ENCODE assay signal across 24 cellular contexts in the genomic region with DNA sequence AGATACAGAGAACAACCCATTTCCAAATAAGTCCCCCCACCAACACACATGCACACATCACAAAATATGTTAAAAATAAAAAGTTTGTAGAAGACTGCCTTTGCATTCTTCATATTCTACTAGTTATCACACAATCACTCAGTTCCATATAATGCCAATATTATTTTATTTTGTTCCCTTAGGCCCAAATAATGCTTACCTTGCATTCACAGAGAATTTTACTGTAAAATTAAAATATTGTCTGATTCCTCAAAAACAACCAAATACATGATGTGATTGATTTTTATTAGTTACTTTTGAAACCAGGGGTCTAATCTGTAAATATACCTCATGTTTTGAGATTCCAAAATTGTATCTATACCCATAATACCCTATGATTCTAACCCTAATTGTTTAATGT.
"Had no signal": no experiment of that assay in that cellular context is flagged by ENCODE, and none has a peak within 500 bp of the region (broad histone marks: within the 10 kb centered on the region; RNA-seq: fewer than 3 reads in every experiment).

No MANE protein-coding gene starts in this region.

- DNase-seq: dermis blood vessel endothelial cell; dorsolateral prefrontal cortex; effector CD4-positive, alpha-beta T cell; effector memory CD4-positive, alpha-beta T cell; foreskin keratinocyte; glutamatergic neuron; head of caudate nucleus; heart right ventricle; hippocampal formation; left cardiac atrium; left lung; left ventricle myocardium superior; lower lobe of right lung; mesenchymal stem cell; mucosa of descending colon; naive B cell had no signal

- H3K4me1 ChIP-seq: esophagus muscularis mucosa, foreskin keratinocyte, gastroesophageal sphincter, heart right ventricle, left lung, lower lobe of right lung had no signal

- H3K4me3 ChIP-seq: coronary artery, dorsolateral prefrontal cortex, esophagus muscularis mucosa, gastroesophageal sphincter, heart right ventricle, left lung, lower lobe of right lung, mucosa of descending colon had no signal

- H3K27ac ChIP-seq: coronary artery, dorsolateral prefrontal cortex, esophagus muscularis mucosa, foreskin keratinocyte, gastroesophageal sphincter, heart right ventricle, left lung, lower lobe of right lung had no signal

- H3K27me3 ChIP-seq: dorsolateral prefrontal cortex, esophagus muscularis mucosa, foreskin keratinocyte, gastroesophageal sphincter, heart right ventricle, left lung had no signal

- H3K9me3 ChIP-seq: esophagus muscularis mucosa, gastroesophageal sphincter, left lung, lower lobe of right lung, mucosa of descending colon had no signal

- FAIRE-seq: colon, endothelial cell of umbilical vein, frontal cortex, islet of Langerhans, keratinocyte had no signal

- ATAC-seq: foreskin keratinocyte, gastroesophageal sphincter, heart right ventricle, left cardiac atrium, left lung, left ventricle myocardium superior, lower lobe of right lung, mucosa of descending colon had no signal

- H3K36me3 ChIP-seq: esophagus muscularis mucosa, gastroesophageal sphincter, heart right ventricle, left lung, lower lobe of right lung had no signal
